In genomic region chr2:130159376-130159775, GRCh38 we compare ENCODE assay signal across 6 cellular contexts. TPM values are rescaled to one million over a fixed set of nuclear protein-coding genes. Genes with fewer than 3 reads are reported as not detected.
"Had no signal": no experiment of that assay in that cellular context is flagged by ENCODE, and none has a peak within 500 bp of the region (broad histone marks: within the 10 kb centered on the region; RNA-seq: fewer than 3 reads in every experiment).

No MANE protein-coding gene starts in this region.

RNA-seq across cellular contexts. Expression of gene POTEF, which starts 30.4 kb away (rescaled TPM):
- total RNA-seq: M059J, PC-3, Right ventricle myocardium superior, SJSA1 had no signal
- polyA plus RNA-seq: SK-N-SH had no signal

RNA-seq across cellular contexts. Expression of gene TUBA3E, which starts 38.9 kb away (rescaled TPM):
- total RNA-seq: M059J, PC-3, Peyer's patch, SJSA1 had no signal
- polyA plus RNA-seq: SK-N-SH had no signal
